Comparison of ENCODE assay signal across 1 cellular context in the genomic region with DNA sequence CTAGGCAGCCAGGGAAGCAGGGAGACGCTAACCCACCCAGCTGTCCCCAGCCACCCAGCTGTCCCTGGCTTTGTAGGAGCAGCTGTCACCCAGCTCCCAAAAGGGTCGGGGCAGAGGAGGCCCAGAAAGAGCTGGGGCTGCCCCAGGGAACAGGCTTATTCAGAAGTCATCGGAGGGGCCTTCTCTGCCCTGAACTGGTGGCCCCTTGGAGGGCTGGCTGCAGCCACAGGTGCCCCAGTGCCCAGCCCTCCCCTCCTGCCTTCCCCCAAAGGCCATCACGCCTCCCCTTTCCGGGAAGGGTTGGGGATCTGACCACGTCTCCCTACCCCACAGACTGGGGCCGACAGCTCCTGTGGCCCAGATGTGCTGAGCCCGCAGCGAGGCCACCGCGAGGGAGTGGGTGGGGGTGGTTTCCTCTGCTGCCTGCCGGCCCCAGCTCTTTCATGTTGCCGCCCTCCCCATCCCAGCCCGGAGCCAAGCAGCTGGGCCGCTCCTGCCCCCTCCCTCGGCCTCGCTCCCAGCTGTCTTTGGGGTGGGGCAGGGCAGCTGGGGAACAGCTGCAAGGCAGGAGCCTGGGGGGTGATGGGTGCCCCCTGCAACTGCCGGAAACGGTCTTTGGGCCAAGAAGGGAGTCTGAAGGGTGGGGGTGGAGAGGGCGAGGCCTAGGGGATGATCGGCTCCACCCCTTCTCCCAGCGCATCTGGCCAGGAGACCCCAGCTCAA.
TF ChIP-seq lines count a peak whose summit lies in the region.

No MANE protein-coding gene starts in this region.

TF ChIP-seq in HepG2, 621 proteins besides CTCF, POLR2A, EP300 and RAD21 (continued from another document and continues in another):
- TF ChIP-seq, protein P1, sequence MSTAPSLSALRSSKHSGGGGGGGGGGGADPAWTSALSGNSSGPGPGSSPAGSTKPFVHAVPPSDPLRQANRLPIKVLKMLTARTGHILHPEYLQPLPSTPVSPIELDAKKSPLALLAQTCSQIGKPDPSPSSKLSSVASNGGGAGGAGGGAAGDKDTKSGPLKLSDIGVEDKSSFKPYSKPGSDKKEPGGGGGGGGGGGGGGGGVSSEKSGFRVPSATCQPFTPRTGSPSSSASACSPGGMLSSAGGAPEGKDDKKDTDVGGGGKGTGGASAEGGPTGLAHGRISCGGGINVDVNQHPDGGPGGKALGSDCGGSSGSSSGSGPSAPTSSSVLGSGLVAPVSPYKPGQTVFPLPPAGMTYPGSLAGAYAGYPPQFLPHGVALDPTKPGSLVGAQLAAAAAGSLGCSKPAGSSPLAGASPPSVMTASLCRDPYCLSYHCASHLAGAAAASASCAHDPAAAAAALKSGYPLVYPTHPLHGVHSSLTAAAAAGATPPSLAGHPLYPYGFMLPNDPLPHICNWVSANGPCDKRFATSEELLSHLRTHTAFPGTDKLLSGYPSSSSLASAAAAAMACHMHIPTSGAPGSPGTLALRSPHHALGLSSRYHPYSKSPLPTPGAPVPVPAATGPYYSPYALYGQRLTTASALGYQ (CRISPR knock-in tag; IDR thresholded peaks at IDR 0.05), result peak; percentile 46; the same call in 1 of the 2 replicates
- TF ChIP-seq, protein P2, sequence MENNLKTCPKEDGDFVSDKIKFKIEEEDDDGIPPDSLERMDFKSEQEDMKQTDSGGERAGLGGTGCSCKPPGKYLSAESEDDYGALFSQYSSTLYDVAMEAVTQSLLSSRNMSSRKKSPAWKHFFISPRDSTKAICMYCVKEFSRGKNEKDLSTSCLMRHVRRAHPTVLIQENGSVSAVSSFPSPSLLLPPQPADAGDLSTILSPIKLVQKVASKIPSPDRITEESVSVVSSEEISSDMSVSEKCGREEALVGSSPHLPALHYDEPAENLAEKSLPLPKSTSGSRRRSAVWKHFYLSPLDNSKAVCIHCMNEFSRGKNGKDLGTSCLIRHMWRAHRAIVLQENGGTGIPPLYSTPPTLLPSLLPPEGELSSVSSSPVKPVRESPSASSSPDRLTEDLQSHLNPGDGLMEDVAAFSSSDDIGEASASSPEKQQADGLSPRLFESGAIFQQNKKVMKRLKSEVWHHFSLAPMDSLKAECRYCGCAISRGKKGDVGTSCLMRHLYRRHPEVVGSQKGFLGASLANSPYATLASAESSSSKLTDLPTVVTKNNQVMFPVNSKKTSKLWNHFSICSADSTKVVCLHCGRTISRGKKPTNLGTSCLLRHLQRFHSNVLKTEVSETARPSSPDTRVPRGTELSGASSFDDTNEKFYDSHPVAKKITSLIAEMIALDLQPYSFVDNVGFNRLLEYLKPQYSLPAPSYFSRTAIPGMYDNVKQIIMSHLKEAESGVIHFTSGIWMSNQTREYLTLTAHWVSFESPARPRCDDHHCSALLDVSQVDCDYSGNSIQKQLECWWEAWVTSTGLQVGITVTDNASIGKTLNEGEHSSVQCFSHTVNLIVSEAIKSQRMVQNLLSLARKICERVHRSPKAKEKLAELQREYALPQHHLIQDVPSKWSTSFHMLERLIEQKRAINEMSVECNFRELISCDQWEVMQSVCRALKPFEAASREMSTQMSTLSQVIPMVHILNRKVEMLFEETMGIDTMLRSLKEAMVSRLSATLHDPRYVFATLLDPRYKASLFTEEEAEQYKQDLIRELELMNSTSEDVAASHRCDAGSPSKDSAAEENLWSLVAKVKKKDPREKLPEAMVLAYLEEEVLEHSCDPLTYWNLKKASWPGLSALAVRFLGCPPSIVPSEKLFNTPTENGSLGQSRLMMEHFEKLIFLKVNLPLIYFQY (CRISPR knock-in tag; IDR thresholded peaks at IDR 0.05; ENCODE audit: borderline replicate concordance), result peak; percentile 88
- TF ChIP-seq, protein P3, sequence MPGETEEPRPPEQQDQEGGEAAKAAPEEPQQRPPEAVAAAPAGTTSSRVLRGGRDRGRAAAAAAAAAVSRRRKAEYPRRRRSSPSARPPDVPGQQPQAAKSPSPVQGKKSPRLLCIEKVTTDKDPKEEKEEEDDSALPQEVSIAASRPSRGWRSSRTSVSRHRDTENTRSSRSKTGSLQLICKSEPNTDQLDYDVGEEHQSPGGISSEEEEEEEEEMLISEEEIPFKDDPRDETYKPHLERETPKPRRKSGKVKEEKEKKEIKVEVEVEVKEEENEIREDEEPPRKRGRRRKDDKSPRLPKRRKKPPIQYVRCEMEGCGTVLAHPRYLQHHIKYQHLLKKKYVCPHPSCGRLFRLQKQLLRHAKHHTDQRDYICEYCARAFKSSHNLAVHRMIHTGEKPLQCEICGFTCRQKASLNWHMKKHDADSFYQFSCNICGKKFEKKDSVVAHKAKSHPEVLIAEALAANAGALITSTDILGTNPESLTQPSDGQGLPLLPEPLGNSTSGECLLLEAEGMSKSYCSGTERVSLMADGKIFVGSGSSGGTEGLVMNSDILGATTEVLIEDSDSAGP (CRISPR knock-in tag; IDR thresholded peaks at IDR 0.05; ENCODE audit: borderline replicate concordance), result peak; percentile 82; the same call in 1 of the 2 replicates
- TF ChIP-seq HHEX (CRISPR knock-in tag; IDR thresholded peaks at IDR 0.05) (no peak), FOSL2 (CRISPR knock-in tag; IDR thresholded peaks at IDR 0.05) (peak; percentile 25; the same call in 1 of the 2 replicates), ZNF468 (CRISPR knock-in tag; IDR thresholded peaks at IDR 0.05) (0 out of 2 replicates have a peak, but pooled peaks have one; percentile 7), ZSCAN29 (CRISPR knock-in tag; conservative IDR thresholded peaks at IDR 0.05) (no peak; the same call in 1 of the 2 replicates), SMAD3 (CRISPR knock-in tag; IDR thresholded peaks at IDR 0.05) (0 out of 2 replicates have a peak, but pooled peaks have one; percentile 59), ZFP62 (CRISPR knock-in tag; IDR thresholded peaks at IDR 0.05) (no peak), ZNF720 (CRISPR knock-in tag; IDR thresholded peaks at IDR 0.05) (no peak; the same call in 1 of the 2 replicates), ZNF703 (CRISPR knock-in tag; IDR thresholded peaks at IDR 0.05; ENCODE audit: borderline replicate concordance) (no peak), SKI (IDR thresholded peaks at IDR 0.05; ENCODE audit: partially characterized antibody) (no peak), POGZ (CRISPR knock-in tag; IDR thresholded peaks at IDR 0.05) (peak; percentile 62; the same call in 1 of the 2 replicates), SOX6 (IDR thresholded peaks at IDR 0.05) (no peak), SOX6 (CRISPR knock-in tag; IDR thresholded peaks at IDR 0.05) (peak; percentile 77; the same call in 1 of the 2 replicates), ZNF678 (CRISPR knock-in tag; IDR thresholded peaks at IDR 0.05) (0 out of 2 replicates have a peak, but pooled peaks have one; percentile 52), ZNF709 (CRISPR knock-in tag; IDR thresholded peaks at IDR 0.05) (peak; percentile 66), ZNF781 (CRISPR knock-in tag; IDR thresholded peaks at IDR 0.05; ENCODE audit: borderline replicate concordance, not compliant biosample characterization) (no peak), ZNF674 (CRISPR knock-in tag; IDR thresholded peaks at IDR 0.05; ENCODE audit: low read depth) (no peak), ZNF546 (CRISPR knock-in tag; conservative IDR thresholded peaks at IDR 0.05) (peak; percentile 70; the same call in 1 of the 2 replicates), ZFP82 (CRISPR knock-in tag; IDR thresholded peaks at IDR 0.05; ENCODE audit: borderline replicate concordance) (no peak), PITX1 (CRISPR knock-in tag; IDR thresholded peaks at IDR 0.05) (peak; percentile 48; the same call in 1 of the 2 replicates), EZH2 (conservative IDR thresholded peaks at IDR 0.05; ENCODE audit: low read depth, low read length) (no peak), ZNF501 (CRISPR knock-in tag; IDR thresholded peaks at IDR 0.05) (peak; percentile 75), TRIM24 (CRISPR knock-in tag; IDR thresholded peaks at IDR 0.05) (no peak), ZNF83 (CRISPR knock-in tag; IDR thresholded peaks at IDR 0.05; ENCODE audit: borderline replicate concordance) (no peak), MIER2 (CRISPR knock-in tag; IDR thresholded peaks at IDR 0.05) (peak; percentile 51; the same call in 1 of the 2 replicates), ZFY (CRISPR knock-in tag; IDR thresholded peaks at IDR 0.05) (peak; percentile 45)
- TF ChIP-seq, protein P4, sequence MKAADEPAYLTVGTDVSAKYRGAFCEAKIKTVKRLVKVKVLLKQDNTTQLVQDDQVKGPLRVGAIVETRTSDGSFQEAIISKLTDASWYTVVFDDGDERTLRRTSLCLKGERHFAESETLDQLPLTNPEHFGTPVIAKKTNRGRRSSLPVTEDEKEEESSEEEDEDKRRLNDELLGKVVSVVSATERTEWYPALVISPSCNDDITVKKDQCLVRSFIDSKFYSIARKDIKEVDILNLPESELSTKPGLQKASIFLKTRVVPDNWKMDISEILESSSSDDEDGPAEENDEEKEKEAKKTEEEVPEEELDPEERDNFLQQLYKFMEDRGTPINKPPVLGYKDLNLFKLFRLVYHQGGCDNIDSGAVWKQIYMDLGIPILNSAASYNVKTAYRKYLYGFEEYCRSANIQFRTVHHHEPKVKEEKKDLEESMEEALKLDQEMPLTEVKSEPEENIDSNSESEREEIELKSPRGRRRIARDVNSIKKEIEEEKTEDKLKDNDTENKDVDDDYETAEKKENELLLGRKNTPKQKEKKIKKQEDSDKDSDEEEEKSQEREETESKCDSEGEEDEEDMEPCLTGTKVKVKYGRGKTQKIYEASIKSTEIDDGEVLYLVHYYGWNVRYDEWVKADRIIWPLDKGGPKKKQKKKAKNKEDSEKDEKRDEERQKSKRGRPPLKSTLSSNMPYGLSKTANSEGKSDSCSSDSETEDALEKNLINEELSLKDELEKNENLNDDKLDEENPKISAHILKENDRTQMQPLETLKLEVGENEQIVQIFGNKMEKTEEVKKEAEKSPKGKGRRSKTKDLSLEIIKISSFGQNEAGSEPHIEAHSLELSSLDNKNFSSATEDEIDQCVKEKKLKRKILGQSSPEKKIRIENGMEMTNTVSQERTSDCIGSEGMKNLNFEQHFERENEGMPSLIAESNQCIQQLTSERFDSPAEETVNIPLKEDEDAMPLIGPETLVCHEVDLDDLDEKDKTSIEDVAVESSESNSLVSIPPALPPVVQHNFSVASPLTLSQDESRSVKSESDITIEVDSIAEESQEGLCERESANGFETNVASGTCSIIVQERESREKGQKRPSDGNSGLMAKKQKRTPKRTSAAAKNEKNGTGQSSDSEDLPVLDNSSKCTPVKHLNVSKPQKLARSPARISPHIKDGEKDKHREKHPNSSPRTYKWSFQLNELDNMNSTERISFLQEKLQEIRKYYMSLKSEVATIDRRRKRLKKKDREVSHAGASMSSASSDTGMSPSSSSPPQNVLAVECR (CRISPR knock-in tag; IDR thresholded peaks at IDR 0.05; ENCODE audit: borderline replicate concordance), result peak; percentile 84; the same call in 1 of the 2 replicates
- TF ChIP-seq, protein P5, sequence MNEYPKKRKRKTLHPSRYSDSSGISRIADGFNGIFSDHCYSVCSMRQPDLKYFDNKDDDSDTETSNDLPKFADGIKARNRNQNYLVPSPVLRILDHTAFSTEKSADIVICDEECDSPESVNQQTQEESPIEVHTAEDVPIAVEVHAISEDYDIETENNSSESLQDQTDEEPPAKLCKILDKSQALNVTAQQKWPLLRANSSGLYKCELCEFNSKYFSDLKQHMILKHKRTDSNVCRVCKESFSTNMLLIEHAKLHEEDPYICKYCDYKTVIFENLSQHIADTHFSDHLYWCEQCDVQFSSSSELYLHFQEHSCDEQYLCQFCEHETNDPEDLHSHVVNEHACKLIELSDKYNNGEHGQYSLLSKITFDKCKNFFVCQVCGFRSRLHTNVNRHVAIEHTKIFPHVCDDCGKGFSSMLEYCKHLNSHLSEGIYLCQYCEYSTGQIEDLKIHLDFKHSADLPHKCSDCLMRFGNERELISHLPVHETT (CRISPR knock-in tag; conservative IDR thresholded peaks at IDR 0.05), result no peak
- TF ChIP-seq, protein P6, sequence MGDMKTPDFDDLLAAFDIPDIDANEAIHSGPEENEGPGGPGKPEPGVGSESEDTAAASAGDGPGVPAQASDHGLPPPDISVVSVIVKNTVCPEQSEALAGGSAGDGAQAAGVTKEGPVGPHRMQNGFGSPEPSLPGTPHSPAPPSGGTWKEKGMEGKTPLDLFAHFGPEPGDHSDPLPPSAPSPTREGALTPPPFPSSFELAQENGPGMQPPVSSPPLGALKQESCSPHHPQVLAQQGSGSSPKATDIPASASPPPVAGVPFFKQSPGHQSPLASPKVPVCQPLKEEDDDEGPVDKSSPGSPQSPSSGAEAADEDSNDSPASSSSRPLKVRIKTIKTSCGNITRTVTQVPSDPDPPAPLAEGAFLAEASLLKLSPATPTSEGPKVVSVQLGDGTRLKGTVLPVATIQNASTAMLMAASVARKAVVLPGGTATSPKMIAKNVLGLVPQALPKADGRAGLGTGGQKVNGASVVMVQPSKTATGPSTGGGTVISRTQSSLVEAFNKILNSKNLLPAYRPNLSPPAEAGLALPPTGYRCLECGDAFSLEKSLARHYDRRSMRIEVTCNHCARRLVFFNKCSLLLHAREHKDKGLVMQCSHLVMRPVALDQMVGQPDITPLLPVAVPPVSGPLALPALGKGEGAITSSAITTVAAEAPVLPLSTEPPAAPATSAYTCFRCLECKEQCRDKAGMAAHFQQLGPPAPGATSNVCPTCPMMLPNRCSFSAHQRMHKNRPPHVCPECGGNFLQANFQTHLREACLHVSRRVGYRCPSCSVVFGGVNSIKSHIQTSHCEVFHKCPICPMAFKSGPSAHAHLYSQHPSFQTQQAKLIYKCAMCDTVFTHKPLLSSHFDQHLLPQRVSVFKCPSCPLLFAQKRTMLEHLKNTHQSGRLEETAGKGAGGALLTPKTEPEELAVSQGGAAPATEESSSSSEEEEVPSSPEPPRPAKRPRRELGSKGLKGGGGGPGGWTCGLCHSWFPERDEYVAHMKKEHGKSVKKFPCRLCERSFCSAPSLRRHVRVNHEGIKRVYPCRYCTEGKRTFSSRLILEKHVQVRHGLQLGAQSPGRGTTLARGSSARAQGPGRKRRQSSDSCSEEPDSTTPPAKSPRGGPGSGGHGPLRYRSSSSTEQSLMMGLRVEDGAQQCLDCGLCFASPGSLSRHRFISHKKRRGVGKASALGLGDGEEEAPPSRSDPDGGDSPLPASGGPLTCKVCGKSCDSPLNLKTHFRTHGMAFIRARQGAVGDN (CRISPR knock-in tag; IDR thresholded peaks at IDR 0.05), result peak; percentile 91
- TF ChIP-seq, protein P7, sequence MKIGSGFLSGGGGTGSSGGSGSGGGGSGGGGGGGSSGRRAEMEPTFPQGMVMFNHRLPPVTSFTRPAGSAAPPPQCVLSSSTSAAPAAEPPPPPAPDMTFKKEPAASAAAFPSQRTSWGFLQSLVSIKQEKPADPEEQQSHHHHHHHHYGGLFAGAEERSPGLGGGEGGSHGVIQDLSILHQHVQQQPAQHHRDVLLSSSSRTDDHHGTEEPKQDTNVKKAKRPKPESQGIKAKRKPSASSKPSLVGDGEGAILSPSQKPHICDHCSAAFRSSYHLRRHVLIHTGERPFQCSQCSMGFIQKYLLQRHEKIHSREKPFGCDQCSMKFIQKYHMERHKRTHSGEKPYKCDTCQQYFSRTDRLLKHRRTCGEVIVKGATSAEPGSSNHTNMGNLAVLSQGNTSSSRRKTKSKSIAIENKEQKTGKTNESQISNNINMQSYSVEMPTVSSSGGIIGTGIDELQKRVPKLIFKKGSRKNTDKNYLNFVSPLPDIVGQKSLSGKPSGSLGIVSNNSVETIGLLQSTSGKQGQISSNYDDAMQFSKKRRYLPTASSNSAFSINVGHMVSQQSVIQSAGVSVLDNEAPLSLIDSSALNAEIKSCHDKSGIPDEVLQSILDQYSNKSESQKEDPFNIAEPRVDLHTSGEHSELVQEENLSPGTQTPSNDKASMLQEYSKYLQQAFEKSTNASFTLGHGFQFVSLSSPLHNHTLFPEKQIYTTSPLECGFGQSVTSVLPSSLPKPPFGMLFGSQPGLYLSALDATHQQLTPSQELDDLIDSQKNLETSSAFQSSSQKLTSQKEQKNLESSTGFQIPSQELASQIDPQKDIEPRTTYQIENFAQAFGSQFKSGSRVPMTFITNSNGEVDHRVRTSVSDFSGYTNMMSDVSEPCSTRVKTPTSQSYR (CRISPR knock-in tag; IDR thresholded peaks at IDR 0.05; ENCODE audit: borderline replicate concordance), result peak; percentile 80
